ENCODE assay signal across 14 cellular contexts in the genomic region with DNA sequence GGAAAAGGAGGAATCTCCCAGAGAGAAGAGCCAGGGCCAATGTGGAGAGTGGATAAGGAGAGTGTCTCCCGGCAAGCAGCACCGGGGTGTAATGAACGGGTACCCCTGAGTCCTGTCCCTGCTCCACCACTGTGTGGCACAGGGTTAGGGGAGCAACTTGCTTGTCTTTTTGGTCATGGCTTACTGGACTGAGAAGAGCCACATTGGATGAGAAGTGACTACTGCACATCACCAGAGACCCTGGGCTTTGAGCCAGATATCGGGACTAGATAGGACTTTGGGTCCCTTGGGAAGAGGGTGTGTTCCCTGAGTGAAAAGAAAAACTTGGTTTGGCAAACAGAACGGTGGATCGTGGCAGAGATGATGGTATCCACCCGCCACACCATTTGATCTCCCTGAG. TPM values are rescaled to one million over a fixed set of nuclear protein-coding genes. Genes with fewer than 3 reads are reported as not detected.
DNase-seq lines count a peak whose midpoint lies in the region; ATAC-seq and TF ChIP-seq lines count a peak whose summit lies in the region.
"Had no signal": no experiment of that assay in that cellular context is flagged by ENCODE, and none has a peak within 500 bp of the region (broad histone marks: within the 10 kb centered on the region; RNA-seq: fewer than 3 reads in every experiment).

No MANE protein-coding gene starts in this region.

- H3K27ac ChIP-seq in esophagus muscularis mucosa (replicated peaks in 1 of 4), result peak overlapping the region in 3 of 4 donors; percentile 23 to 56 (median 51)

- peak overlapping the region; percentile 96 for H3K27ac Mint-ChIP-seq in neural crest cell (ENCODE audit: unreplicated experiment)
- H3K27ac Mint-ChIP-seq in T-helper 2 cell treated with Interferon-gamma antibody and Interleukin-4, amounts not matched to agents 5 μg/mL and 100 μg/mL, for 36 hours, result no peak overlapping the region

- no peak overlapping the region for H3K4me3 Mint-ChIP-seq in neural crest cell
- H3K4me3 Mint-ChIP-seq in T-helper 2 cell treated with Interferon-gamma antibody and Interleukin-4, amounts not matched to agents 5 μg/mL and 100 μg/mL, for 36 hours, result no peak overlapping the region

- no peak for TF ChIP-seq CTCF in esophagus muscularis mucosa (IDR thresholded peaks at IDR 0.05)
- TF ChIP-seq CTCF in neural crest cell (conservative IDR thresholded peaks at IDR 0.05), result no peak

- H3K4me3 ChIP-seq in esophagus muscularis mucosa, result no peak overlapping the region

- ATAC-seq in GM21529 (IDR thresholded peaks at IDR 0.05; ENCODE audit: unreplicated experiment) (no peak), GM21717 (IDR thresholded peaks at IDR 0.05; ENCODE audit: unreplicated experiment) (no peak)

- peaks cover 20% of the 10 kb centered on the region for H3K36me3 Mint-ChIP-seq in neural crest cell (ENCODE audit: low read depth)
- peaks cover 21% of the 10 kb centered on the region for H3K36me3 Mint-ChIP-seq in T-helper 2 cell treated with Interferon-gamma antibody and Interleukin-4, amounts not matched to agents 5 μg/mL and 100 μg/mL, for 36 hours (ENCODE audit: low read depth)

- H3K9me3 ChIP-seq in esophagus muscularis mucosa, result no peaks in the 10 kb centered on the region

- WGBS in esophagus muscularis mucosa, result 76% methylated on average over 7 of the region's 7 CpGs

- no peaks in the 10 kb centered on the region for H3K9me3 Mint-ChIP-seq in neural crest cell
- H3K9me3 Mint-ChIP-seq in T-helper 2 cell treated with Interferon-gamma antibody and Interleukin-4, amounts not matched to agents 5 μg/mL and 100 μg/mL, for 36 hours, result no peaks in the 10 kb centered on the region

- no peak for TF ChIP-seq POLR2A in esophagus muscularis mucosa (IDR thresholded peaks at IDR 0.05; ENCODE audit: low read depth)

- H3K4me1 ChIP-seq in esophagus muscularis mucosa, result peaks cover 11 to 20% (median 16%) of the 10 kb centered on the region in 4 donors

- H3K27me3 Mint-ChIP-seq in neural crest cell (ENCODE audit: low read depth), result no peaks in the 10 kb centered on the region
- H3K27me3 Mint-ChIP-seq in T-helper 2 cell treated with Interferon-gamma antibody and Interleukin-4, amounts not matched to agents 5 μg/mL and 100 μg/mL, for 36 hours (ENCODE audit: low read depth), result no peaks in the 10 kb centered on the region

- no peak for TF ChIP-seq EP300 in esophagus muscularis mucosa (IDR thresholded peaks at IDR 0.05)

- no peaks in the 10 kb centered on the region for H3K4me1 Mint-ChIP-seq in neural crest cell
- H3K4me1 Mint-ChIP-seq in T-helper 2 cell treated with Interferon-gamma antibody and Interleukin-4, amounts not matched to agents 5 μg/mL and 100 μg/mL, for 36 hours (ENCODE audit: low read depth), result no peaks in the 10 kb centered on the region

- peaks cover 7 to 28% (median 20%) of the 10 kb centered on the region in 4 donors for H3K36me3 ChIP-seq in esophagus muscularis mucosa

- DNase-seq in D341Med (ENCODE audit: low spot score), result peak; percentile 64
- peak; percentile 77 for DNase-seq in NCI-H345 (lab: John Stamatoyannopoulos, UW)
- DNase-seq in esophagus muscularis mucosa (ENCODE audit: extremely low spot score), result no peak
- no peak for DNase-seq in neural crest cell (ENCODE audit: low read depth, low spot score)
- DNase-seq in T-helper 2 cell treated with Interferon-gamma antibody and Interleukin-4, amounts not matched to agents 5 μg/mL and 100 μg/mL, for 36 hours (ENCODE audit: low spot score), result no peak
- no peak for DNase-seq in activated naive CD4-positive, alpha-beta T cell treated with anti-CD3 and anti-CD28 coated beads, Interleukin-2, amount 50 U/mL, for 16 hours
- DNase-seq: C1 segment of cervical spinal cord, EL, H7, KBM-7, NCI-H1930, NCI-H226 had no signal

- H3K27me3 ChIP-seq in esophagus muscularis mucosa, result no peaks in the 10 kb centered on the region

- intact Hi-C loops in esophagus muscularis mucosa (cut with DNase I), result no loop called here

RNA-seq across cellular contexts. Expression of a gene that starts 24.6 kb away (rescaled TPM):
- 10 to 100 TPM; 29.0 to 71.0 (median 48.3) TPM for total RNA-seq in esophagus muscularis mucosa
- total RNA-seq in neural crest cell, result 33.8 and 35.0 TPM in 2 replicates

RNA-seq across cellular contexts. Expression of a gene that starts 24.7 kb away (rescaled TPM):
- total RNA-seq in esophagus muscularis mucosa (10 to 100 TPM; 29.9 to 45.2 (median 40.7) TPM), neural crest cell (144 and 150 TPM in 2 replicates)

RNA-seq across cellular contexts. Expression of a gene that starts 54.0 kb away (rescaled TPM):
- 1 to 10 TPM in 3 of 4 donors, not detected in 1; 1.3 to 2.2 (median 2.0) TPM for total RNA-seq in esophagus muscularis mucosa
- 2.8 and 2.9 TPM in 2 replicates for total RNA-seq in neural crest cell

Comparison
In these comparisons a context has a peak if more than half of its experiments do, and no peak if none do; other contexts are left out.
1. DNase-seq: peak in D341Med (single experiment) and NCI-H345 (single experiment); none in esophagus muscularis mucosa (single experiment), neural crest cell (single experiment), T-helper 2 cell treated with Interferon-gamma antibody and Interleukin-4, amounts not matched to agents 5 μg/mL and 100 μg/mL, for 36 hours (single experiment) and activated naive CD4-positive, alpha-beta T cell treated with anti-CD3 and anti-CD28 coated beads, Interleukin-2, amount 50 U/mL, for 16 hours (single experiment).